In the genomic region with DNA sequence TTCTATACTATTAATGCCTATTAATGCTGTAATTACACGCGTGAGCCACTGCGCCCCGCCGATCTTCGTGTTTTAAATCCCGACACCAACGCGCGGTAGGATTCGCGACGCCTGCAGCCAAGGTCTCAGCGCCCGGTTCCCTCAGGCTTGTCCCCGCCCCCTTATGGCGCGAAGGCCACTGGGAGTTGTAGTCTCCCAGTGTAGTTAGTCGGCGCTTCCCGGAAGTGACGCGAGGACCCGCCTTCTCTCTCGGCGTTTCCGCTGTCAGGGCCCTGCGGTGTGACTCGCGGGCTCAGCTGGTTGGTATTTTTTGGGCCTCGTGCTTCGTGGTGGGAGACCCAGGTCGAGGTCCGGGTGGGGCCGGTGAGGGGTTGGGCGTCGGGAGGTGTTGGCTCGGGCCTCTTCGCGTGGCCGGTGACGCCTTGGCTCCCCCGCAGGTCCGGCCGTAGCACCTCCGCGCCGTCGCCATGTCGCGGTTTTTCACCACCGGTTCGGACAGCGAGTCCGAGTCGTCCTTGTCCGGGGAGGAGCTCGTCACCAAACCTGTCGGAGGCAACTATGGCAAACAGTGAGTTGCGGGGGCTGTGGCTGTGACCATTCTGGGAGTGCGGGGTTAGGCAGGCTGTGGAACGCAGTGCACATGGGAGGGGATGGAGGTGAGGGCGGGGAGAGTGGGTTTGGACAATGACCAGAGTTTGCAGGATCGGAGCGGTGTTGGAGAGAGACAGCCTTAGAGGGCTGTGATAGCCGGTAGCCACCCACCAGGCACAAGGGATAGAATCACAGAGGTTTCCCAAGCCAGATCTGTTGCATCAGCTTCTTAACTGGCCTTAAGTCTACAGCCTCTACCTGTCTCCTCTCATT, we compare ENCODE assay signal across 8 cellular contexts. TPM values are rescaled to one million over a fixed set of nuclear protein-coding genes. Genes with fewer than 3 reads are reported as not detected.
A peak's percentile ranks its signal among the peaks of the same experiment; 100 is the strongest.
DNase-seq lines count a peak whose midpoint lies in the region; ATAC-seq and TF ChIP-seq lines count a peak whose summit lies in the region.
"Not testable (repeated sequence)": the region's sequence is repeated elsewhere in the genome, so short reads cannot be mapped to it uniquely, and the experiment has no call there.

A gene with protein sequence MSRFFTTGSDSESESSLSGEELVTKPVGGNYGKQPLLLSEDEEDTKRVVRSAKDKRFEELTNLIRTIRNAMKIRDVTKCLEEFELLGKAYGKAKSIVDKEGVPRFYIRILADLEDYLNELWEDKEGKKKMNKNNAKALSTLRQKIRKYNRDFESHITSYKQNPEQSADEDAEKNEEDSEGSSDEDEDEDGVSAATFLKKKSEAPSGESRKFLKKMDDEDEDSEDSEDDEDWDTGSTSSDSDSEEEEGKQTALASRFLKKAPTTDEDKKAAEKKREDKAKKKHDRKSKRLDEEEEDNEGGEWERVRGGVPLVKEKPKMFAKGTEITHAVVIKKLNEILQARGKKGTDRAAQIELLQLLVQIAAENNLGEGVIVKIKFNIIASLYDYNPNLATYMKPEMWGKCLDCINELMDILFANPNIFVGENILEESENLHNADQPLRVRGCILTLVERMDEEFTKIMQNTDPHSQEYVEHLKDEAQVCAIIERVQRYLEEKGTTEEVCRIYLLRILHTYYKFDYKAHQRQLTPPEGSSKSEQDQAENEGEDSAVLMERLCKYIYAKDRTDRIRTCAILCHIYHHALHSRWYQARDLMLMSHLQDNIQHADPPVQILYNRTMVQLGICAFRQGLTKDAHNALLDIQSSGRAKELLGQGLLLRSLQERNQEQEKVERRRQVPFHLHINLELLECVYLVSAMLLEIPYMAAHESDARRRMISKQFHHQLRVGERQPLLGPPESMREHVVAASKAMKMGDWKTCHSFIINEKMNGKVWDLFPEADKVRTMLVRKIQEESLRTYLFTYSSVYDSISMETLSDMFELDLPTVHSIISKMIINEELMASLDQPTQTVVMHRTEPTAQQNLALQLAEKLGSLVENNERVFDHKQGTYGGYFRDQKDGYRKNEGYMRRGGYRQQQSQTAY (plus strand): TSS at position 245 of the 864 bp plus-strand sequence. CDS start 223 bp downstream, at position 468.

- not testable (repeated sequence) for TF ChIP-seq EP300 in stomach (IDR thresholded peaks at IDR 0.05)

- not testable (repeated sequence) for H3K9ac ChIP-seq in fibroblast of lung (ENCODE audit: insufficient read depth, low read length)

- not testable (repeated sequence) for H3K4me3 ChIP-seq in fibroblast of lung (replicated peaks in 1 of 4; ENCODE audit: control extremely low read depth in 1 of 4, insufficient read depth in 1 of 4, low read depth in 3 of 4, low read length in 4 of 4)
- peak within 1 kb of the TSS in 1 of 4 donors; percentile 34 for H3K4me3 ChIP-seq in stomach

- not testable (repeated sequence) for H3K36me3 ChIP-seq in fibroblast of lung (ENCODE audit: control insufficient read depth, insufficient read depth, low read length); stomach

- H3K9me3 Mint-ChIP-seq in Calu3 (ENCODE audit: low read depth, unreplicated experiment); activated T-helper 2 cell treated with anti-CD3 and anti-CD28 coated beads, Interferon-gamma antibody, Interleukin-2, Interleukin-4, amounts not matched to agents 10 μg/mL and 5 μg/mL and 100 μg/mL, durations not matched to agents 14 hours and 24 hours and 36 hours; mesothelial cell of epicardium: not testable (repeated sequence)

- H3K9me3 ChIP-seq in fibroblast of lung (ENCODE audit: control insufficient read depth, insufficient read depth, low read depth, low read length); stomach: not testable (repeated sequence)

- H3K4me2 ChIP-seq in fibroblast of lung (ENCODE audit: extremely low read depth, insufficient read depth, low read length): peak within 1 kb of the TSS; percentile 35

- TF ChIP-seq POLR2A in stomach (IDR thresholded peaks at IDR 0.05): not testable (repeated sequence)

- H3K4me1 Mint-ChIP-seq in Calu3 (ENCODE audit: low read depth, unreplicated experiment); activated T-helper 2 cell treated with anti-CD3 and anti-CD28 coated beads, Interferon-gamma antibody, Interleukin-2, Interleukin-4, amounts not matched to agents 10 μg/mL and 5 μg/mL and 100 μg/mL, durations not matched to agents 14 hours and 24 hours and 36 hours (ENCODE audit: low read depth); mesothelial cell of epicardium: not testable (repeated sequence)

- no CpG with 5 or more reads among the region's 66 CpGs for WGBS in stomach, 5 donors

- CTCF ChIA-PET in Calu3 (lab: Charles Lee): not testable (repeated sequence)

- not testable (repeated sequence) for H3K4me3 Mint-ChIP-seq in Calu3 (ENCODE audit: low read depth, unreplicated experiment)
- peak within 1 kb of the TSS; percentile 76 for H3K4me3 Mint-ChIP-seq in activated T-helper 2 cell treated with anti-CD3 and anti-CD28 coated beads, Interferon-gamma antibody, Interleukin-2, Interleukin-4, amounts not matched to agents 10 μg/mL and 5 μg/mL and 100 μg/mL, durations not matched to agents 14 hours and 24 hours and 36 hours (ENCODE audit: low read depth)
- H3K4me3 Mint-ChIP-seq in mesothelial cell of epicardium: peak within 1 kb of the TSS; percentile 66

- intact Hi-C loops in Calu3 (cut with micrococcal nuclease; ENCODE audit: unreplicated experiment); activated T-helper 2 cell treated with anti-CD3 and anti-CD28 coated beads, Interferon-gamma antibody, Interleukin-2, Interleukin-4, amounts not matched to agents 10 μg/mL and 5 μg/mL and 100 μg/mL, durations not matched to agents 14 hours and 24 hours and 36 hours (cut with micrococcal nuclease); stomach (cut with DNase I; ENCODE audit: low total_unique reads): not testable (repeated sequence)

- BruUV-seq in Calu3 (replicated peaks; lab: Mats Ljungman, UMichigan): not testable (repeated sequence)

- H3K79me2 ChIP-seq in fibroblast of lung (ENCODE audit: control insufficient read depth, insufficient read depth, low read length): not testable (repeated sequence)

- H3K27ac Mint-ChIP-seq in Calu3 (ENCODE audit: unreplicated experiment): not testable (repeated sequence)
- peak within 1 kb of the TSS; percentile 28 for H3K27ac Mint-ChIP-seq in activated T-helper 2 cell treated with anti-CD3 and anti-CD28 coated beads, Interferon-gamma antibody, Interleukin-2, Interleukin-4, amounts not matched to agents 10 μg/mL and 5 μg/mL and 100 μg/mL, durations not matched to agents 14 hours and 24 hours and 36 hours
- peak within 1 kb of the TSS; percentile 39 for H3K27ac Mint-ChIP-seq in mesothelial cell of epicardium

- H3K27ac ChIP-seq in fibroblast of lung (ENCODE audit: insufficient read depth, low read length); stomach: not testable (repeated sequence)

- not testable (repeated sequence) for H3K27me3 Mint-ChIP-seq in Calu3 (ENCODE audit: unreplicated experiment); activated T-helper 2 cell treated with anti-CD3 and anti-CD28 coated beads, Interferon-gamma antibody, Interleukin-2, Interleukin-4, amounts not matched to agents 10 μg/mL and 5 μg/mL and 100 μg/mL, durations not matched to agents 14 hours and 24 hours and 36 hours (ENCODE audit: low read depth); mesothelial cell of epicardium (ENCODE audit: low read depth)

- DNase-seq in Calu3; M059J (ENCODE audit: low read depth); activated T-helper 2 cell treated with anti-CD3 and anti-CD28 coated beads, Interferon-gamma antibody, Interleukin-2, Interleukin-4, amounts not matched to agents 10 μg/mL and 5 μg/mL and 100 μg/mL, durations not matched to agents 14 hours and 24 hours and 36 hours (ENCODE audit: low spot score); fibroblast of lung (ENCODE audit: low read depth in 2 of 2); mesothelial cell of epicardium (ENCODE audit: low spot score in 2 of 2, unreplicated experiment in 2 of 2); stomach: not testable (repeated sequence)

- not testable (repeated sequence) for H3K36me3 Mint-ChIP-seq in Calu3 (ENCODE audit: insufficient read depth, unreplicated experiment); activated T-helper 2 cell treated with anti-CD3 and anti-CD28 coated beads, Interferon-gamma antibody, Interleukin-2, Interleukin-4, amounts not matched to agents 10 μg/mL and 5 μg/mL and 100 μg/mL, durations not matched to agents 14 hours and 24 hours and 36 hours (ENCODE audit: low read depth); mesothelial cell of epicardium

- H3K27me3 ChIP-seq in fibroblast of lung (ENCODE audit: control insufficient read depth, insufficient read depth, low read length); stomach: not testable (repeated sequence)

- H4K20me1 ChIP-seq in fibroblast of lung (ENCODE audit: control insufficient read depth, extremely low read depth, insufficient read depth, low read length): not testable (repeated sequence)

- TF ChIP-seq CTCF in Calu3 (IDR thresholded peaks at IDR 0.05; ENCODE audit: unreplicated experiment); fibroblast of lung (conservative IDR thresholded peaks at IDR 0.05 in 1 of 2, IDR thresholded peaks at IDR 0.05 in 1 of 2; ENCODE audit: low read depth in 1 of 2, low read length in 2 of 2); mesothelial cell of epicardium (IDR thresholded peaks at IDR 0.05; ENCODE audit: unreplicated experiment); stomach (IDR thresholded peaks at IDR 0.05): not testable (repeated sequence)

- H3K4me1 ChIP-seq in fibroblast of lung (ENCODE audit: control insufficient read depth, extremely low read depth, insufficient read depth, low read length); stomach: not testable (repeated sequence)

- H2AFZ ChIP-seq in fibroblast of lung (ENCODE audit: low read length): not testable (repeated sequence)

- ATAC-seq in GM19463 (IDR thresholded peaks at IDR 0.05; ENCODE audit: unreplicated experiment) (peak; percentile 99), HG02943 (IDR thresholded peaks at IDR 0.05; ENCODE audit: low read depth, unreplicated experiment) (peak; percentile 92)

RNA-seq across cellular contexts. Expression of the gene that starts here (rescaled TPM):
- total RNA-seq in Calu3 (2022) (1,403 and 1,537 TPM in 2 replicates), fibroblast of lung (155 and 183 TPM in 2 replicates), mesothelial cell of epicardium (660 to 710 TPM (median 685 TPM) in 3 replicates), stomach (100 to 1,000 TPM; 147 to 878 (median 271) TPM)
- 21.4 and 41.2 TPM in 2 replicates for total RNA-seq in M059J (2014; rRNA removed; shearing (Covaris generic))
- 1,010 and 1,059 TPM in 2 replicates for total RNA-seq in activated T-helper 2 cell treated with anti-CD3 and anti-CD28 coated beads, Interferon-gamma antibody, Interleukin-2, Interleukin-4, amounts not matched to agents 10 μg/mL and 5 μg/mL and 100 μg/mL, durations not matched to agents 14 hours and 24 hours and 36 hours
- polyA plus RNA-seq in fibroblast of lung (259 and 267 TPM in 2 replicates), stomach (1,000 to 10,000 TPM in 1 of 3 donors, 100 to 1,000 TPM in 2; 590 to 1,037 (median 927) TPM)
- polyA plus RNA-seq in fibroblast of lung (2012): 518 and 599 TPM in 2 replicates
- polyA minus RNA-seq in fibroblast of lung (ENCODE audit: low replicate concordance): 382 and 559 TPM in 2 replicates
